19 cellular contexts compared by ENCODE assay signal in genomic region chr6:168916576-168917207, GRCh38.
DNase-seq lines count a peak whose midpoint lies in the region; ATAC-seq and TF ChIP-seq lines count a peak whose summit lies in the region.
"Had no signal": no experiment of that assay in that cellular context is flagged by ENCODE, and none has a peak within 500 bp of the region (broad histone marks: within the 10 kb centered on the region; RNA-seq: fewer than 3 reads in every experiment).

No MANE protein-coding gene starts in this region.

- H3K36me3 ChIP-seq in fibroblast of lung (ENCODE audit: control insufficient read depth, insufficient read depth, low read length): no peaks in the 10 kb centered on the region
- H3K36me3 ChIP-seq in testis (ENCODE audit: low read depth, missing control alignments): no peaks in the 10 kb centered on the region
- H3K36me3 ChIP-seq: BE2C, breast epithelium had no signal

- no peak overlapping the region for H2AFZ ChIP-seq in fibroblast of lung (ENCODE audit: low read length)

- no peaks in the 10 kb centered on the region for H3K79me2 ChIP-seq in fibroblast of lung (ENCODE audit: control insufficient read depth, insufficient read depth, low read length)

- in situ Hi-C loops in GM13977 (cut with MboI; ENCODE audit: low pct_unique_long_range_greater_than_20kb, low sequenced_read_pairs, unreplicated experiment): no loop called here

- WGBS in testis, 2 donors: 53 to 59% methylated on average over 11 of the region's 11 CpGs

- peak; percentile 75 for DNase-seq in LHCN-M2 (ENCODE audit: low read depth)
- peak; percentile 47 to 56 for DNase-seq in fibroblast of lung (ENCODE audit: low read depth in 2 of 2)
- DNase-seq in testis: peak; percentile 31
- DNase-seq in OCI-M2 (lab: John Stamatoyannopoulos, UW; ENCODE audit: unreplicated experiment): no peak
- DNase-seq in T-helper 2 cell treated with Interferon-gamma antibody and Interleukin-4, amounts not matched to agents 5 μg/mL and 100 μg/mL, for 36 hours (ENCODE audit: low spot score): no peak
- no peak for DNase-seq in GM13977 (ENCODE audit: low spot score)
- DNase-seq: activated CD4-positive, alpha-beta memory T cell treated with anti-CD3 and anti-CD28 coated beads, Interleukin-2, amount 10 ng/mL, durations not matched to agents 7 days and 5 days; activated effector memory CD4-positive, alpha-beta T cell treated with Interleukin-2 at 50 U/mL for 16 hours; BE2C; effector memory CD4-positive, alpha-beta T cell; kidney glomerular epithelial cell; naive B cell; NCI-H2029; SHP77 treated with DMSO at 0.1 percent for 48 hours; substantia nigra; T1000 had no signal

- H4K20me1 ChIP-seq in fibroblast of lung (ENCODE audit: control insufficient read depth, extremely low read depth, insufficient read depth, low read length): no peaks in the 10 kb centered on the region

- H3K9ac ChIP-seq in fibroblast of lung (ENCODE audit: insufficient read depth, low read length): no peak overlapping the region

- peak overlapping the region; percentile 33 to 72 (median 72) for H3K27ac Mint-ChIP-seq in nephron
- no peak overlapping the region for H3K27ac Mint-ChIP-seq in T-helper 2 cell treated with Interferon-gamma antibody and Interleukin-4, amounts not matched to agents 5 μg/mL and 100 μg/mL, for 36 hours
- H3K27ac Mint-ChIP-seq: activated CD4-positive, alpha-beta memory T cell treated with anti-CD3 and anti-CD28 coated beads, Interleukin-2, amount 10 ng/mL, durations not matched to agents 7 days and 5 days had no signal

- H3K27me3 ChIP-seq in fibroblast of lung (ENCODE audit: control insufficient read depth, insufficient read depth, low read length): no peaks in the 10 kb centered on the region
- no peaks in the 10 kb centered on the region for H3K27me3 ChIP-seq in testis
- H3K27me3 ChIP-seq: BE2C, breast epithelium had no signal

- no peak overlapping the region for H3K4me2 ChIP-seq in fibroblast of lung (ENCODE audit: extremely low read depth, insufficient read depth, low read length)

- TF ChIP-seq CTCF in fibroblast of lung (conservative IDR thresholded peaks at IDR 0.05 in 1 of 2, IDR thresholded peaks at IDR 0.05 in 1 of 2; ENCODE audit: low read depth in 1 of 2, low read length in 2 of 2) (no peak), nephron (IDR thresholded peaks at IDR 0.05; ENCODE audit: unreplicated experiment in 3 of 3) (no peak), testis (IDR thresholded peaks at IDR 0.05) (no peak), GM13977 (IDR thresholded peaks at IDR 0.05; ENCODE audit: extremely low read depth, insufficient read depth, missing control alignments) (no peak)

- intact Hi-C loops in testis (cut with DNase I; ENCODE audit: low total_unique reads): no loop called here

- no peaks in the 10 kb centered on the region for H3K36me3 Mint-ChIP-seq in nephron (ENCODE audit: low read depth)
- no peaks in the 10 kb centered on the region for H3K36me3 Mint-ChIP-seq in T-helper 2 cell treated with Interferon-gamma antibody and Interleukin-4, amounts not matched to agents 5 μg/mL and 100 μg/mL, for 36 hours (ENCODE audit: low read depth)
- H3K36me3 Mint-ChIP-seq: naive B cell had no signal

- peaks cover 5% of the 10 kb centered on the region for H3K9me3 Mint-ChIP-seq in nephron
- H3K9me3 Mint-ChIP-seq in T-helper 2 cell treated with Interferon-gamma antibody and Interleukin-4, amounts not matched to agents 5 μg/mL and 100 μg/mL, for 36 hours: no peaks in the 10 kb centered on the region
- H3K9me3 Mint-ChIP-seq: activated CD4-positive, alpha-beta memory T cell treated with anti-CD3 and anti-CD28 coated beads, Interleukin-2, amount 10 ng/mL, durations not matched to agents 7 days and 5 days; naive B cell had no signal

- no peaks in the 10 kb centered on the region for H3K4me1 ChIP-seq in fibroblast of lung (ENCODE audit: control insufficient read depth, extremely low read depth, insufficient read depth, low read length)
- H3K4me1 ChIP-seq in testis: no peaks in the 10 kb centered on the region
- H3K4me1 ChIP-seq: BE2C, breast epithelium had no signal

- no peak for ATAC-seq in GM19397 (IDR thresholded peaks at IDR 0.05; ENCODE audit: unreplicated experiment)

- H3K27me3 Mint-ChIP-seq in nephron (ENCODE audit: low read depth): peaks cover 6% of the 10 kb centered on the region
- H3K27me3 Mint-ChIP-seq in T-helper 2 cell treated with Interferon-gamma antibody and Interleukin-4, amounts not matched to agents 5 μg/mL and 100 μg/mL, for 36 hours (ENCODE audit: low read depth): peaks cover 4% of the 10 kb centered on the region
- H3K27me3 Mint-ChIP-seq: naive B cell had no signal

- H3K27ac ChIP-seq in fibroblast of lung (ENCODE audit: insufficient read depth, low read length) (no peak overlapping the region), testis (no peak overlapping the region)

- TF ChIP-seq POLR2A in testis (IDR thresholded peaks at IDR 0.05): no peak

- no peak overlapping the region for H3K4me3 ChIP-seq in fibroblast of lung (replicated peaks in 1 of 4; ENCODE audit: control extremely low read depth in 1 of 4, insufficient read depth in 1 of 4, low read depth in 3 of 4, low read length in 4 of 4)
- H3K4me3 ChIP-seq in testis: no peak overlapping the region
- H3K4me3 ChIP-seq: breast epithelium had no signal

- H3K9me3 ChIP-seq in fibroblast of lung (ENCODE audit: control insufficient read depth, insufficient read depth, low read depth, low read length) (no peaks in the 10 kb centered on the region), testis (no peaks in the 10 kb centered on the region)
- H3K9me3 ChIP-seq: BE2C, breast epithelium had no signal

- peaks cover 39% of the 10 kb centered on the region for H3K4me1 Mint-ChIP-seq in nephron
- H3K4me1 Mint-ChIP-seq in T-helper 2 cell treated with Interferon-gamma antibody and Interleukin-4, amounts not matched to agents 5 μg/mL and 100 μg/mL, for 36 hours (ENCODE audit: low read depth): no peaks in the 10 kb centered on the region
- H3K4me1 Mint-ChIP-seq: activated CD4-positive, alpha-beta memory T cell treated with anti-CD3 and anti-CD28 coated beads, Interleukin-2, amount 10 ng/mL, durations not matched to agents 7 days and 5 days; naive B cell had no signal

- peak overlapping the region in 1 of 3 experiments; percentile 45 for H3K4me3 Mint-ChIP-seq in nephron
- H3K4me3 Mint-ChIP-seq in T-helper 2 cell treated with Interferon-gamma antibody and Interleukin-4, amounts not matched to agents 5 μg/mL and 100 μg/mL, for 36 hours: no peak overlapping the region
- H3K4me3 Mint-ChIP-seq: activated CD4-positive, alpha-beta memory T cell treated with anti-CD3 and anti-CD28 coated beads, Interleukin-2, amount 10 ng/mL, durations not matched to agents 7 days and 5 days; naive B cell had no signal

Comparison
In these comparisons a context has a peak if more than half of its experiments do, and no peak if none do; other contexts are left out.
1. DNase-seq: peak in LHCN-M2 (single experiment), fibroblast of lung (2 of 2) and testis (single experiment); none in OCI-M2 (single experiment), T-helper 2 cell treated with Interferon-gamma antibody and Interleukin-4, amounts not matched to agents 5 μg/mL and 100 μg/mL, for 36 hours (single experiment) and GM13977 (single experiment).